Comparison of ENCODE assay signal across 18 cellular contexts in genomic region chr12:98499668-98500456, GRCh38. TPM values are rescaled to one million over a fixed set of nuclear protein-coding genes. Genes with fewer than 3 reads are reported as not detected.
A peak's percentile ranks its signal among the peaks of the same experiment; 100 is the strongest.
DNase-seq lines count a peak whose midpoint lies in the region; ATAC-seq, FAIRE-seq and TF ChIP-seq lines count a peak whose summit lies in the region.
"Had no signal": no experiment of that assay in that cellular context is flagged by ENCODE, and none has a peak within 500 bp of the region (broad histone marks: within the 10 kb centered on the region; RNA-seq: fewer than 3 reads in every experiment).

No MANE protein-coding gene starts in this region.

- intact Hi-C loops in pancreas (cut with DNase I): no loop called here

- POLR2A ChIA-PET in activated CD8-positive, alpha-beta T cell treated with anti-CD3 and anti-CD28 coated beads, Interleukin-2, amount 10 ng/mL, durations not matched to agents 7 days and 5 days (lab: Charles Lee): interaction anchor here (0.6 to 1.1 kb wide), 2 partner anchors 17 to 144 kb away, joined by 3 to 10 read pairs; no protein-coding TSS in a partner anchor

- H3K4me1 ChIP-seq in pancreas: peaks cover 7 to 24% (median 15%) of the 10 kb centered on the region in 3 donors
- H3K4me1 ChIP-seq: foreskin keratinocyte, right atrium auricular region had no signal

- CTCF ChIA-PET in activated CD8-positive, alpha-beta T cell treated with anti-CD3 and anti-CD28 coated beads, Interleukin-2, amount 10 ng/mL, durations not matched to agents 7 days and 5 days (lab: Charles Lee): interaction anchor here (1.3 to 2.8 kb wide), 3 partner anchors 9 to 243 kb away, joined by 3 to 16 read pairs (median 5); partner anchors contain the start of gene TMPO

- FAIRE-seq in RCC 7860 (lab: Jason Lieb, UNC) (peak; percentile 29), pancreas (lab: Jason Lieb, UNC) (no peak)
- FAIRE-seq: endothelial cell of umbilical vein had no signal

- no peaks in the 10 kb centered on the region for H3K9me3 Mint-ChIP-seq in activated CD8-positive, alpha-beta T cell treated with anti-CD3 and anti-CD28 coated beads, Interleukin-2, amount 10 ng/mL, durations not matched to agents 7 days and 5 days (ENCODE audit: insufficient read depth)
- H3K9me3 Mint-ChIP-seq: activated naive CD4-positive, alpha-beta T cell treated with anti-CD3 and anti-CD28 coated beads, Interleukin-2, amount 50 U/mL, for 24 hours; T-helper 1 cell treated with Interleukin-12 subunit alpha and Interleukin-12 subunit beta and Interleukin-4 antibody, amounts not matched to agents 30 μg/mL and 1 μg/mL, for 36 hours had no signal

- 36 to 47% methylated on average over 9 of the region's 9 CpGs for WGBS in pancreas, 2 donors

- peak overlapping the region; percentile 63 to 89 (median 76) for H3K27ac ChIP-seq in pancreas
- H3K27ac ChIP-seq: foreskin keratinocyte, WERI-Rb-1 had no signal

- DNase-seq in DMS53 (lab: John Stamatoyannopoulos, UW): peak; percentile 52
- DNase-seq in RCC 7860 (ENCODE audit: low spot score): no peak
- DNase-seq in kidney glomerular epithelial cell (lab: John Stamatoyannopoulos, UW): peak; percentile 74
- DNase-seq in pancreas: peak in 4 of 6 donors; percentile 47 to 56 (median 54)
- DNase-seq in activated CD8-positive, alpha-beta T cell treated with anti-CD3 and anti-CD28 coated beads, Interleukin-2, amount 10 ng/mL, durations not matched to agents 7 days and 5 days: no peak
- no peak for DNase-seq in T-helper 1 cell
- DNase-seq: activated CD4-positive, alpha-beta T cell treated with anti-CD3 and anti-CD28 coated beads, Interleukin-2, amount 50 U/mL, for 4 hours; foreskin keratinocyte; NCI-H1417 treated with DMSO at 0.1 percent for 48 hours; NCI-H526 treated with DMSO at 0.1 percent for 48 hours; occipital lobe; SIG-M5; WERI-Rb-1 had no signal

- ATAC-seq in pancreas (peak in 2 of 4 donors; percentile 12 to 25), GM18870 (IDR thresholded peaks at IDR 0.05; ENCODE audit: unreplicated experiment) (no peak)
- no peak for ATAC-seq in activated CD8-positive, alpha-beta T cell treated with anti-CD3 and anti-CD28 coated beads, Interleukin-2, amount 10 ng/mL, durations not matched to agents 7 days and 5 days
- ATAC-seq: foreskin keratinocyte had no signal

- H3K27ac Mint-ChIP-seq in activated CD8-positive, alpha-beta T cell treated with anti-CD3 and anti-CD28 coated beads, Interleukin-2, amount 10 ng/mL, durations not matched to agents 7 days and 5 days: no peak overlapping the region
- H3K27ac Mint-ChIP-seq: activated naive CD4-positive, alpha-beta T cell treated with anti-CD3 and anti-CD28 coated beads, Interleukin-2, amount 50 U/mL, for 24 hours; T-helper 1 cell treated with Interleukin-12 subunit alpha and Interleukin-12 subunit beta and Interleukin-4 antibody, amounts not matched to agents 30 μg/mL and 1 μg/mL, for 36 hours had no signal

- no peak overlapping the region for H3K4me3 Mint-ChIP-seq in activated CD8-positive, alpha-beta T cell treated with anti-CD3 and anti-CD28 coated beads, Interleukin-2, amount 10 ng/mL, durations not matched to agents 7 days and 5 days
- H3K4me3 Mint-ChIP-seq: activated naive CD4-positive, alpha-beta T cell treated with anti-CD3 and anti-CD28 coated beads, Interleukin-2, amount 50 U/mL, for 24 hours; T-helper 1 cell treated with Interleukin-12 subunit alpha and Interleukin-12 subunit beta and Interleukin-4 antibody, amounts not matched to agents 30 μg/mL and 1 μg/mL, for 36 hours had no signal

- H3K36me3 ChIP-seq in pancreas: no peaks in the 10 kb centered on the region
- H3K36me3 ChIP-seq: right atrium auricular region, WERI-Rb-1 had no signal

- H3K4me3 ChIP-seq in pancreas: peak overlapping the region in 1 of 4 donors; percentile 13
- H3K4me3 ChIP-seq: right atrium auricular region had no signal

- peaks cover 8% of the 10 kb centered on the region for H3K27me3 Mint-ChIP-seq in activated CD8-positive, alpha-beta T cell treated with anti-CD3 and anti-CD28 coated beads, Interleukin-2, amount 10 ng/mL, durations not matched to agents 7 days and 5 days (ENCODE audit: low read depth)

- TF ChIP-seq CTCF in pancreas (IDR thresholded peaks at IDR 0.05): no peak

- H3K36me3 Mint-ChIP-seq in activated CD8-positive, alpha-beta T cell treated with anti-CD3 and anti-CD28 coated beads, Interleukin-2, amount 10 ng/mL, durations not matched to agents 7 days and 5 days (ENCODE audit: low read depth): peaks cover 10% of the 10 kb centered on the region

- H3K9me3 ChIP-seq in pancreas: no peaks in the 10 kb centered on the region
- H3K9me3 ChIP-seq: right atrium auricular region had no signal

- no peaks in the 10 kb centered on the region for H3K27me3 ChIP-seq in pancreas
- H3K27me3 ChIP-seq: foreskin keratinocyte, right atrium auricular region had no signal

- H3K4me1 Mint-ChIP-seq in activated CD8-positive, alpha-beta T cell treated with anti-CD3 and anti-CD28 coated beads, Interleukin-2, amount 10 ng/mL, durations not matched to agents 7 days and 5 days (ENCODE audit: low read depth): peaks cover 28% of the 10 kb centered on the region

RNA-seq across cellular contexts. Expression of gene TMPO, which starts 15.5 kb away (rescaled TPM):
- 10 to 100 TPM; 26.7 to 49.2 (median 32.9) TPM for total RNA-seq in pancreas
- polyA plus RNA-seq in pancreas: 10 to 100 TPM; 13.7 to 17.8 TPM
- total RNA-seq in activated CD8-positive, alpha-beta T cell treated with anti-CD3 and anti-CD28 coated beads, Interleukin-2, amount 10 ng/mL, durations not matched to agents 7 days and 5 days: 100 to 1,000 TPM; 401 to 413 TPM

Comparison
In these comparisons a context has a peak if more than half of its experiments do, and no peak if none do; other contexts are left out.
1. DNase-seq: peak in DMS53 (single experiment), kidney glomerular epithelial cell (single experiment) and pancreas (4 of 6); none in RCC 7860 (single experiment), activated CD8-positive, alpha-beta T cell treated with anti-CD3 and anti-CD28 coated beads, Interleukin-2, amount 10 ng/mL, durations not matched to agents 7 days and 5 days (single experiment) and T-helper 1 cell (0 of 5).
2. RNA of gene TMPO, which starts 15.5 kb away (total RNA-seq): 401 to 413 TPM in activated CD8-positive, alpha-beta T cell treated with anti-CD3 and anti-CD28 coated beads, Interleukin-2, amount 10 ng/mL, durations not matched to agents 7 days and 5 days; 26.7 to 49.2 TPM in pancreas; every median in the first group is over 4 times any median in the second.